1 cellular context compared by ENCODE assay signal in the genomic region with DNA sequence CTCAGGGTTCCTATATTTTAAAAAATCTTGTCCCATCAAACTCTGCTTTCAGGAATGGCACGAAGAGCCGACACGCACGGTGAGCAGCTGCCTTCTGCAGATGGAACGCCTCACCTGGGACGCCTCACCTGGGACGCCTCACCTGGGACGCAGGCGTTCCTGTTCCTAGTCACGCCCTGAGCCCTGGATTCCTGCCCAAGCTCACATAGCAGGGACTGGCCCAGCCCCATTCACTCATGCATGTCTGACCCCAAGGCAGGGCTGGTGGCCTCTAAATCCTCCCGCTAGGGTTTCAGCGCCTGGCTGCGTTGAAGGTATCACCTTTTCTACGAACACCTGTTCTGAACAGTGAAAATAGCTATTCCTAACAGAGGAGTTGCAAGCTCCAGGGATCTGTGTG.
TF ChIP-seq lines count a peak whose summit lies in the region.

No MANE protein-coding gene starts in this region.

TF ChIP-seq in GM23338, 12 proteins besides CTCF, POLR2A, EP300 and RAD21 (continued from another document):
- TF ChIP-seq ZNF114 (CRISPR knock-in tag; IDR thresholded peaks at IDR 0.05) (no peak), JUNB (IDR thresholded peaks at IDR 0.05; ENCODE audit: unreplicated experiment) (no peak), POLR2AphosphoS5 (IDR thresholded peaks at IDR 0.05; ENCODE audit: low read depth) (no peak), ZNF331 (CRISPR knock-in tag; IDR thresholded peaks at IDR 0.05; ENCODE audit: low read depth) (no peak)
- TF ChIP-seq, protein P1, sequence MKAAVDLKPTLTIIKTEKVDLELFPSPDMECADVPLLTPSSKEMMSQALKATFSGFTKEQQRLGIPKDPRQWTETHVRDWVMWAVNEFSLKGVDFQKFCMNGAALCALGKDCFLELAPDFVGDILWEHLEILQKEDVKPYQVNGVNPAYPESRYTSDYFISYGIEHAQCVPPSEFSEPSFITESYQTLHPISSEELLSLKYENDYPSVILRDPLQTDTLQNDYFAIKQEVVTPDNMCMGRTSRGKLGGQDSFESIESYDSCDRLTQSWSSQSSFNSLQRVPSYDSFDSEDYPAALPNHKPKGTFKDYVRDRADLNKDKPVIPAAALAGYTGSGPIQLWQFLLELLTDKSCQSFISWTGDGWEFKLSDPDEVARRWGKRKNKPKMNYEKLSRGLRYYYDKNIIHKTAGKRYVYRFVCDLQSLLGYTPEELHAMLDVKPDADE (IDR thresholded peaks at IDR 0.05): no peak
- TF ChIP-seq, protein P2, sequence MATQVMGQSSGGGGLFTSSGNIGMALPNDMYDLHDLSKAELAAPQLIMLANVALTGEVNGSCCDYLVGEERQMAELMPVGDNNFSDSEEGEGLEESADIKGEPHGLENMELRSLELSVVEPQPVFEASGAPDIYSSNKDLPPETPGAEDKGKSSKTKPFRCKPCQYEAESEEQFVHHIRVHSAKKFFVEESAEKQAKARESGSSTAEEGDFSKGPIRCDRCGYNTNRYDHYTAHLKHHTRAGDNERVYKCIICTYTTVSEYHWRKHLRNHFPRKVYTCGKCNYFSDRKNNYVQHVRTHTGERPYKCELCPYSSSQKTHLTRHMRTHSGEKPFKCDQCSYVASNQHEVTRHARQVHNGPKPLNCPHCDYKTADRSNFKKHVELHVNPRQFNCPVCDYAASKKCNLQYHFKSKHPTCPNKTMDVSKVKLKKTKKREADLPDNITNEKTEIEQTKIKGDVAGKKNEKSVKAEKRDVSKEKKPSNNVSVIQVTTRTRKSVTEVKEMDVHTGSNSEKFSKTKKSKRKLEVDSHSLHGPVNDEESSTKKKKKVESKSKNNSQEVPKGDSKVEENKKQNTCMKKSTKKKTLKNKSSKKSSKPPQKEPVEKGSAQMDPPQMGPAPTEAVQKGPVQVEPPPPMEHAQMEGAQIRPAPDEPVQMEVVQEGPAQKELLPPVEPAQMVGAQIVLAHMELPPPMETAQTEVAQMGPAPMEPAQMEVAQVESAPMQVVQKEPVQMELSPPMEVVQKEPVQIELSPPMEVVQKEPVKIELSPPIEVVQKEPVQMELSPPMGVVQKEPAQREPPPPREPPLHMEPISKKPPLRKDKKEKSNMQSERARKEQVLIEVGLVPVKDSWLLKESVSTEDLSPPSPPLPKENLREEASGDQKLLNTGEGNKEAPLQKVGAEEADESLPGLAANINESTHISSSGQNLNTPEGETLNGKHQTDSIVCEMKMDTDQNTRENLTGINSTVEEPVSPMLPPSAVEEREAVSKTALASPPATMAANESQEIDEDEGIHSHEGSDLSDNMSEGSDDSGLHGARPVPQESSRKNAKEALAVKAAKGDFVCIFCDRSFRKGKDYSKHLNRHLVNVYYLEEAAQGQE (IDR thresholded peaks at IDR 0.05; ENCODE audit: unreplicated experiment): no peak
